Comparison of ENCODE assay signal across 23 cellular contexts in genomic region chr1:170518965-170519364, GRCh38. TPM values are rescaled to one million over a fixed set of nuclear protein-coding genes. Genes with fewer than 3 reads are reported as not detected.
A peak's percentile ranks its signal among the peaks of the same experiment; 100 is the strongest.
DNase-seq lines count a peak whose midpoint lies in the region; ATAC-seq and TF ChIP-seq lines count a peak whose summit lies in the region.
"Had no signal": no experiment of that assay in that cellular context is flagged by ENCODE, and none has a peak within 500 bp of the region (broad histone marks: within the 10 kb centered on the region; RNA-seq: fewer than 3 reads in every experiment).

No MANE protein-coding gene starts in this region.

- ATAC-seq in SK-N-SH treated with all-trans-retinoic acid at 6 μM for 48 hours (peak; percentile 72), left colon (peak; percentile 93)
- ATAC-seq: HCT116, HepG2 had no signal

- CTCF ChIA-PET in mammary epithelial cell (lab: Charles Lee; ENCODE audit: low non-redundant PET), result no interaction called here
- CTCF ChIA-PET in activated CD4-positive, alpha-beta T cell treated with anti-CD3 and anti-CD28 coated beads, Interleukin-2, amount 10 ng/mL, durations not matched to agents 7 days and 5 days (lab: Charles Lee), result no interaction called here

- H3K27ac Mint-ChIP-seq in activated CD4-positive, alpha-beta T cell treated with anti-CD3 and anti-CD28 coated beads, Interleukin-2, amount 10 ng/mL, durations not matched to agents 7 days and 5 days, result no peak overlapping the region
- H3K27ac Mint-ChIP-seq: CD14-positive monocyte had no signal

- H3K4me3 ChIP-seq in mammary epithelial cell (replicated peaks in 1 of 3; ENCODE audit: insufficient read depth in 1 of 3, low read depth in 2 of 3, low read length in 3 of 3), result no peak overlapping the region
- no peak overlapping the region for H3K4me3 ChIP-seq in breast epithelium
- no peak overlapping the region for H3K4me3 ChIP-seq in esophagus squamous epithelium
- H3K4me3 ChIP-seq: SJCRH30 had no signal

- TF ChIP-seq POLR2A in breast epithelium (IDR thresholded peaks at IDR 0.05), result no peak
- no peak for TF ChIP-seq POLR2A in esophagus squamous epithelium (IDR thresholded peaks at IDR 0.05)

- BruUV-seq in mammary epithelial cell (replicated peaks; lab: Mats Ljungman, UMichigan), result no TSS peak

- 98% methylated on average over 2 of the region's 3 CpGs for WGBS in mammary epithelial cell (ENCODE audit: low coverage, missing lambda C conversion rate)
- 66 to 78% methylated on average over 3 of the region's 3 CpGs for WGBS in esophagus squamous epithelium, 2 donors

- H3K4me3 Mint-ChIP-seq in activated CD4-positive, alpha-beta T cell treated with anti-CD3 and anti-CD28 coated beads, Interleukin-2, amount 10 ng/mL, durations not matched to agents 7 days and 5 days, result no peak overlapping the region
- H3K4me3 Mint-ChIP-seq: CD14-positive monocyte had no signal

- in situ Hi-C loops in mammary epithelial cell (cut with MboI; ENCODE audit: low sequenced_read_pairs in 2 of 2), result no loop called here

- no peaks in the 10 kb centered on the region for H3K79me2 ChIP-seq in mammary epithelial cell (ENCODE audit: insufficient read depth, low read length)

- intact Hi-C loops in mammary epithelial cell (cut with micrococcal nuclease), result no loop called here
- intact Hi-C loops in breast epithelium (cut with DNase I; ENCODE audit: low total_unique reads), result no loop called here
- intact Hi-C loops in left colon (cut with DNase I, micrococcal nuclease), result no loop called here
- intact Hi-C loops in esophagus squamous epithelium (cut with DNase I), result no loop called here

- DNase-seq in mammary epithelial cell (peak; percentile 17), breast epithelium (ENCODE audit: low spot score in 2 of 2) (no peak), left colon (no peak), T1000 (lab: John Stamatoyannopoulos, UW) (no peak), esophagus squamous epithelium (lab: John Stamatoyannopoulos, UW) (no peak), iPS-NIHi7 (ENCODE audit: extremely low spot score) (no peak)
- no peak for DNase-seq in activated CD4-positive, alpha-beta T cell treated with anti-CD3 and anti-CD28 coated beads, Interleukin-2, amount 10 ng/mL, durations not matched to agents 7 days and 5 days
- DNase-seq: DMS 273 treated with DMSO at 0.1 percent for 48 hours, GDM1, KG1, NCI-H1417, NCI-H187, NCI-H2107, NCI-H2227 treated with DMSO at 0.1 percent for 48 hours, NCI-H524, NCI-H82, SJCRH30, SW 1271 had no signal

- no peaks in the 10 kb centered on the region for H3K36me3 Mint-ChIP-seq in activated CD4-positive, alpha-beta T cell treated with anti-CD3 and anti-CD28 coated beads, Interleukin-2, amount 10 ng/mL, durations not matched to agents 7 days and 5 days (ENCODE audit: low read depth)
- H3K36me3 Mint-ChIP-seq: CD14-positive monocyte had no signal

- H3K4me1 ChIP-seq in mammary epithelial cell (ENCODE audit: insufficient read depth, low read length), result no peaks in the 10 kb centered on the region
- H3K4me1 ChIP-seq in breast epithelium, result no peaks in the 10 kb centered on the region
- H3K4me1 ChIP-seq in esophagus squamous epithelium, result no peaks in the 10 kb centered on the region

- no peak overlapping the region for H3K27ac ChIP-seq in mammary epithelial cell (ENCODE audit: insufficient read depth, low read depth, low read length)
- no peak overlapping the region for H3K27ac ChIP-seq in breast epithelium
- H3K27ac ChIP-seq in esophagus squamous epithelium, result no peak overlapping the region
- H3K27ac ChIP-seq: 22Rv1, SJCRH30 had no signal

- H3K27me3 ChIP-seq in mammary epithelial cell (ENCODE audit: insufficient read depth, low read length) (no peaks in the 10 kb centered on the region), breast epithelium (no peaks in the 10 kb centered on the region), esophagus squamous epithelium (peaks cover 0 to 8% (median under 1%) of the 10 kb centered on the region in 4 donors)
- H3K27me3 ChIP-seq: SJCRH30 had no signal

- H3K36me3 ChIP-seq in mammary epithelial cell (ENCODE audit: insufficient read depth, low read length) (no peaks in the 10 kb centered on the region), breast epithelium (no peaks in the 10 kb centered on the region), esophagus squamous epithelium (no peaks in the 10 kb centered on the region)
- H3K36me3 ChIP-seq: SJCRH30 had no signal

- H3K4me1 Mint-ChIP-seq in activated CD4-positive, alpha-beta T cell treated with anti-CD3 and anti-CD28 coated beads, Interleukin-2, amount 10 ng/mL, durations not matched to agents 7 days and 5 days, result no peaks in the 10 kb centered on the region
- H3K4me1 Mint-ChIP-seq: CD14-positive monocyte had no signal

- no peak overlapping the region for H3K4me2 ChIP-seq in mammary epithelial cell (ENCODE audit: insufficient read depth, low read depth, low read length)

- H3K9ac ChIP-seq in mammary epithelial cell (ENCODE audit: insufficient read depth, low read length), result no peak overlapping the region

- H4K20me1 ChIP-seq in mammary epithelial cell (ENCODE audit: insufficient read depth, low read length), result no peaks in the 10 kb centered on the region

- POLR2A ChIA-PET in activated CD4-positive, alpha-beta T cell treated with anti-CD3 and anti-CD28 coated beads, Interleukin-2, amount 10 ng/mL, durations not matched to agents 7 days and 5 days (lab: Charles Lee), result no interaction called here

- no peaks in the 10 kb centered on the region for H3K9me3 ChIP-seq in mammary epithelial cell (replicated peaks; ENCODE audit: insufficient read depth, low read length)
- H3K9me3 ChIP-seq in breast epithelium, result no peaks in the 10 kb centered on the region
- H3K9me3 ChIP-seq in esophagus squamous epithelium, result no peaks in the 10 kb centered on the region
- H3K9me3 ChIP-seq: SJCRH30 had no signal

- H3K9me3 Mint-ChIP-seq in activated CD4-positive, alpha-beta T cell treated with anti-CD3 and anti-CD28 coated beads, Interleukin-2, amount 10 ng/mL, durations not matched to agents 7 days and 5 days, result no peaks in the 10 kb centered on the region

- peaks cover 34% of the 10 kb centered on the region for H3K27me3 Mint-ChIP-seq in activated CD4-positive, alpha-beta T cell treated with anti-CD3 and anti-CD28 coated beads, Interleukin-2, amount 10 ng/mL, durations not matched to agents 7 days and 5 days

- H2AFZ ChIP-seq in mammary epithelial cell (ENCODE audit: low read depth, low read length), result no peak overlapping the region

- TF ChIP-seq CTCF in mammary epithelial cell (conservative IDR thresholded peaks at IDR 0.05 in 1 of 2, IDR thresholded peaks at IDR 0.05 in 1 of 2; ENCODE audit: extremely low read depth in 1 of 2, insufficient read depth in 1 of 2, low read depth in 1 of 2, low read length in 2 of 2) (no peak), breast epithelium (IDR thresholded peaks at IDR 0.05) (no peak), esophagus squamous epithelium (IDR thresholded peaks at IDR 0.05) (no peak)

- dilution Hi-C loops in mammary epithelial cell (cut with HindIII; ENCODE audit: low sequenced_read_pairs), result no loop called here

TF ChIP-seq in SK-N-SH treated with all-trans-retinoic acid at 6 μM for 48 hours, 23 proteins besides CTCF, POLR2A, EP300 and RAD21 (continues in another document):
- no peak for TF ChIP-seq ZNF70 (CRISPR knock-in tag; IDR thresholded peaks at IDR 0.05)
- TF ChIP-seq OSR1 (CRISPR knock-in tag; IDR thresholded peaks at IDR 0.05), result no peak
- no peak for TF ChIP-seq RARB (CRISPR knock-in tag; IDR thresholded peaks at IDR 0.05)
- no peak for TF ChIP-seq GLIS3 (CRISPR knock-in tag; IDR thresholded peaks at IDR 0.05)
- TF ChIP-seq ZFP30 (CRISPR knock-in tag; IDR thresholded peaks at IDR 0.05), result no peak
- no peak for TF ChIP-seq PATZ1 (CRISPR knock-in tag; IDR thresholded peaks at IDR 0.05; ENCODE audit: borderline replicate concordance)
- TF ChIP-seq ZC3H10 (CRISPR knock-in tag; IDR thresholded peaks at IDR 0.05), result no peak
- no peak for TF ChIP-seq CSDC2 (CRISPR knock-in tag; IDR thresholded peaks at IDR 0.05)
- no peak for TF ChIP-seq CREB5 (CRISPR knock-in tag; IDR thresholded peaks at IDR 0.05; ENCODE audit: low read depth)
- TF ChIP-seq ISL1 (CRISPR knock-in tag; IDR thresholded peaks at IDR 0.05), result no peak
- no peak for TF ChIP-seq ZNF8 (CRISPR knock-in tag; IDR thresholded peaks at IDR 0.05)
- TF ChIP-seq BACH2 (CRISPR knock-in tag; IDR thresholded peaks at IDR 0.05; ENCODE audit: borderline replicate concordance), result no peak
- TF ChIP-seq ZNF565 (CRISPR knock-in tag; conservative IDR thresholded peaks at IDR 0.05; ENCODE audit: low read depth), result no peak
- no peak for TF ChIP-seq TOX (CRISPR knock-in tag; IDR thresholded peaks at IDR 0.05; ENCODE audit: borderline replicate concordance)

RNA-seq across cellular contexts. Expression of gene GORAB, which starts 13.0 kb away (rescaled TPM):
- total RNA-seq in mammary epithelial cell, result 1 to 10 TPM; 8.3 to 9.2 TPM
- polyA plus RNA-seq in mammary epithelial cell, result 4.1 TPM
- 35.5 TPM for polyA minus RNA-seq in mammary epithelial cell
- total RNA-seq in breast epithelium, result 10 to 100 TPM; 14.1 to 19.8 (median 16.1) TPM
- total RNA-seq in left colon, result 10 to 100 TPM; 25.0 to 26.4 TPM
- 10 to 100 TPM; 12.9 to 13.0 TPM for total RNA-seq in activated CD4-positive, alpha-beta T cell treated with anti-CD3 and anti-CD28 coated beads, Interleukin-2, amount 10 ng/mL, durations not matched to agents 7 days and 5 days
- total RNA-seq in esophagus squamous epithelium, result 10 to 100 TPM in 1 of 4 donors, 1 to 10 TPM in 3; 3.3 to 11.8 (median 5.7) TPM
